In genomic region chr6:105600342-105601293, GRCh38 we compare ENCODE assay signal across 10 cellular contexts.
A peak's percentile ranks its signal among the peaks of the same experiment; 100 is the strongest.
DNase-seq lines count a peak whose midpoint lies in the region; ATAC-seq and TF ChIP-seq lines count a peak whose summit lies in the region.
"Had no signal": no experiment of that assay in that cellular context is flagged by ENCODE, and none has a peak within 500 bp of the region (broad histone marks: within the 10 kb centered on the region; RNA-seq: fewer than 3 reads in every experiment).

No MANE protein-coding gene starts in this region.

- H3K79me2 ChIP-seq in PC-9 (ENCODE audit: low read depth), result no peaks in the 10 kb centered on the region
- no peaks in the 10 kb centered on the region for H3K79me2 ChIP-seq in parathyroid adenoma

- H4K20me1 ChIP-seq in PC-9 (ENCODE audit: insufficient read depth), result no peaks in the 10 kb centered on the region

- H3K27me3 Mint-ChIP-seq in CD14-positive monocyte (ENCODE audit: low read depth in 3 of 3), result no peaks in the 10 kb centered on the region
- H3K27me3 Mint-ChIP-seq: IgD-negative memory B cell had no signal

- no TSS peak for BruUV-seq in PC-9 (replicated peaks; lab: Mats Ljungman, UMichigan)

- no peaks in the 10 kb centered on the region; the same call in 1 of the 2 replicates for H3K9me3 ChIP-seq in PC-9 (ENCODE audit: insufficient read depth, low read depth)
- H3K9me3 ChIP-seq in parathyroid adenoma (ENCODE audit: control insufficient read depth, low read length), result no peaks in the 10 kb centered on the region

- peak overlapping the region; percentile 79 for H3K27ac ChIP-seq in PC-9
- peak overlapping the region in 48 of 59 donors; percentile 10 to 91 (median 64) for H3K27ac ChIP-seq in dorsolateral prefrontal cortex
- peak overlapping the region; percentile 34 for H3K27ac ChIP-seq in parathyroid adenoma

- peak overlapping the region in 1 of 2 donors; percentile 82 for H3K4me3 Mint-ChIP-seq in CD14-positive monocyte

- no peak for DNase-seq in CD14-positive monocyte (ENCODE audit: low spot score)
- no peak for DNase-seq in PC-9
- no peak for DNase-seq in dorsolateral prefrontal cortex
- no peak for DNase-seq in medulla oblongata (ENCODE audit: extremely low spot score)
- no peak for DNase-seq in GM19240 (ENCODE audit: insufficient read length, low spot score)
- no peak for DNase-seq in NCI-H1048 (lab: John Stamatoyannopoulos, UW)
- DNase-seq: CD8-positive, alpha-beta T cell had no signal

- H3K4me1 ChIP-seq in PC-9 (replicated peaks; ENCODE audit: insufficient read depth), result peaks cover 52% of the 10 kb centered on the region
- H3K4me1 ChIP-seq in parathyroid adenoma, result no peaks in the 10 kb centered on the region

- peaks cover 27% of the 10 kb centered on the region for H3K4me1 Mint-ChIP-seq in CD14-positive monocyte

- CTCF ChIA-PET in PC-9 (lab: Charles Lee), result no interaction called here

- peak overlapping the region; percentile 84 to 93 (median 88) for H3K27ac Mint-ChIP-seq in CD14-positive monocyte
- H3K27ac Mint-ChIP-seq: IgD-negative memory B cell had no signal

- POLR2A ChIA-PET in PC-9 (lab: Charles Lee; ENCODE audit: unreplicated experiment), result no interaction called here

- no peak overlapping the region for H3K9ac ChIP-seq in parathyroid adenoma

- H3F3A ChIP-seq in PC-9 (ENCODE audit: insufficient read depth, low read depth), result peaks cover 20% of the 10 kb centered on the region

- TF ChIP-seq CTCF in CD14-positive monocyte (IDR thresholded peaks at IDR 0.05) (no peak), PC-9 (conservative IDR thresholded peaks at IDR 0.05) (no peak), dorsolateral prefrontal cortex (IDR thresholded peaks at IDR 0.05 in 54 of 56, conservative IDR thresholded peaks at IDR 0.05 in 2 of 56; ENCODE audit: low read depth in 1 of 56, partially characterized antibody in 56 of 56) (no peak), parathyroid adenoma (IDR thresholded peaks at IDR 0.05) (no peak)

- H3K4me2 ChIP-seq in PC-9 (peak overlapping the region; percentile 58), parathyroid adenoma (ENCODE audit: low read length) (no peak overlapping the region)

- H3K9me3 Mint-ChIP-seq in CD14-positive monocyte, result peaks cover 0 to 3% (median 2%) of the 10 kb centered on the region in 7 donors
- H3K9me3 Mint-ChIP-seq: CD8-positive, alpha-beta T cell had no signal

- H3K9me2 ChIP-seq in PC-9 (ENCODE audit: insufficient read depth), result no peaks in the 10 kb centered on the region

- H2AFZ ChIP-seq in PC-9 (no peak overlapping the region), parathyroid adenoma (no peak overlapping the region)

- no peaks in the 10 kb centered on the region for H3K36me3 Mint-ChIP-seq in CD14-positive monocyte
- H3K36me3 Mint-ChIP-seq: CD8-positive, alpha-beta T cell had no signal

- H3K36me3 ChIP-seq in PC-9 (ENCODE audit: low read depth) (no peaks in the 10 kb centered on the region), parathyroid adenoma (ENCODE audit: control insufficient read depth, insufficient read depth, low read length) (no peaks in the 10 kb centered on the region)

- H3K4me3 ChIP-seq in PC-9 (0 out of 2 replicates have a peak overlapping the region, but pooled peaks have one; percentile 6), dorsolateral prefrontal cortex (no peak overlapping the region), parathyroid adenoma (ENCODE audit: low read depth, low read length) (no peak overlapping the region)

- H3K27me3 ChIP-seq in PC-9 (ENCODE audit: insufficient read depth, low read depth) (no peaks in the 10 kb centered on the region), dorsolateral prefrontal cortex (no peaks in the 10 kb centered on the region), parathyroid adenoma (ENCODE audit: control insufficient read depth, insufficient read depth, low read length) (no peaks in the 10 kb centered on the region)

- no peak for ATAC-seq in HG02973 (IDR thresholded peaks at IDR 0.05; ENCODE audit: unreplicated experiment)
- ATAC-seq: CD8-positive, alpha-beta T cell had no signal

- intact Hi-C loops in CD14-positive monocyte (cut with micrococcal nuclease), result no loop called here
- intact Hi-C loops in PC-9 (cut with micrococcal nuclease; ENCODE audit: unreplicated experiment), result loop anchor here (10.0 kb wide), 1 partner anchor 184 kb away; no protein-coding TSS in a partner anchor
- intact Hi-C loops in dorsolateral prefrontal cortex (cut with DNase I), result no loop called here
